In the genomic region with DNA sequence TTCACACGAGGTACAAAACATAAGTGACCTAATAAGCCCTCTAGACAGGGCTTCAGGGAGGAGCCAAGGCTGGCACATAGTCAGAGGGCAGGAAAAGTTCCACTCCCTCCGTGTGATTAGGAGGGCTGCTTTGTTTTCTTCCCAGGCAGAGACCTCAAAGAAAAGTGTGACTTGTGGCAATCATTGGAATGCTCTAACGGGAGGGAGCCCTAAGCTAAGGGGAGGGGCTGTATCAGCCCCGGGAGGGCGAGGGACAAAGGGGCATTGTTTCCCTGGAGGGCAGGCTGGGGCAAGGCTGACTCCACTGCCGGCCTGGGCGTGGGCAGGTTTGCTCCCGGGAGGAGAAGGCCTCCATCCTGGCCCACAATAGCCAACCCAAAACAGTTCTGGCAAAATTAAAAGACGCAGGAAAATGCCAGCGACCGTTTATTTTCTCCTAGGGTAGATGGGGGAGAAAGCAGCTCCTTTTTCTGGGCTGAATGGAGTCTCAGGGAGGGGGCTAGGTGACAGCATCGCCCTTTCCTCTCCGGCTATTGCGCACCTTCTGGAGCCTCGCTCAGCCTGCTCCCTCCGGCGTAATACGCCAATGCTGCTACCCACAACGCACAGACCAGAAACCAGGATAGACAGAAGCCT, we compare ENCODE assay signal across 8 cellular contexts.
DNase-seq lines count a peak whose midpoint lies in the region; ATAC-seq and TF ChIP-seq lines count a peak whose summit lies in the region.

No MANE protein-coding gene starts in this region.

- POLR2A ChIA-PET in naive thymus-derived CD8-positive, alpha-beta T cell (lab: Charles Lee) = interaction anchor here (0.6 to 10.6 kb wide), 6 partner anchors 60 to 640 kb away, joined by 3 to 71 read pairs (median 38); a partner anchor contains a TSS

- H3K27ac ChIP-seq in C4-2B = peak overlapping the region; percentile 17; the same call in 1 of the 2 replicates

- no peaks in the 10 kb centered on the region for H3K36me3 Mint-ChIP-seq in naive thymus-derived CD8-positive, alpha-beta T cell

- no peak for TF ChIP-seq CTCF in C4-2B (conservative IDR thresholded peaks at IDR 0.05)

- ATAC-seq in esophagus mucosa (peak; percentile 23), HG03095 (IDR thresholded peaks at IDR 0.05; ENCODE audit: unreplicated experiment) (no peak), GM21528 (IDR thresholded peaks at IDR 0.05; ENCODE audit: low FRiP score, unreplicated experiment) (no peak)
- no peak for ATAC-seq in naive thymus-derived CD8-positive, alpha-beta T cell

- peak overlapping the region; percentile 29 to 99 (median 82) for H3K27ac Mint-ChIP-seq in naive thymus-derived CD8-positive, alpha-beta T cell

- H3K4me3 Mint-ChIP-seq in naive thymus-derived CD8-positive, alpha-beta T cell = peak overlapping the region; percentile 83 to 99 (median 90)

- DNase-seq in RPMI7951 (ENCODE audit: low read depth) (peak; percentile 90), GM19238 (ENCODE audit: insufficient read length, low spot score) (no peak), AG08395 (ENCODE audit: low spot score) (no peak)
- DNase-seq in naive thymus-derived CD8-positive, alpha-beta T cell = no peak

- peaks cover 6 to 20% (median 14%) of the 10 kb centered on the region in 5 donors for H3K27me3 Mint-ChIP-seq in naive thymus-derived CD8-positive, alpha-beta T cell

- H3K9me3 Mint-ChIP-seq in naive thymus-derived CD8-positive, alpha-beta T cell = no peaks in the 10 kb centered on the region

- H3K4me1 Mint-ChIP-seq in naive thymus-derived CD8-positive, alpha-beta T cell = peaks cover 22 to 40% (median 32%) of the 10 kb centered on the region in 4 donors
